Comparison of ENCODE assay signal across 1 cellular context in the genomic region with DNA sequence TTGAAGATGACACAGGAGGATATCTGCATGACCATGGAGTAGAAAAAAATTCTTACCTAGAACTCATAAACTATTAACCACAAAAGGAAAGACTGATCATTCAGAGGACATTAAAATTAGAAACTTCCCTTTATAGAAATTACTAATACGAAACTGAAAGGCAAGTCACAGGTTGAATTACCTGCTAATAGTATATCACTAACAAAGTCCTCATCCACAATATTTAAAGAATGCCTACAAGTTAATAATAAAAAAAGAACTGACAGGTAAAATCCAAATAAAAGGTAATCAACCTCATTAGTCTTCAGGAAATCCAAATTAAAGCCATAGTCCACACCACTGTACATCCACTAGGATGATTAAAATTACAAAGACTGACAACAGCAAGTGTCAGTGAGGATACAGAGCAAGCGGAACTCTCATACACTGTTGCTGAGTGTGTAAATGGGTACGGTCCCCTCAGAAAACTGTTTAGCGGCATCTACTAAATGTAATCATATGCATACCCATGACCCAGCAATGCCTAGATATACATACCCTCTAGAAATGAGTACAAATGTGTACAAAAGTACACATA.
TF ChIP-seq lines count a peak whose summit lies in the region.

No MANE protein-coding gene starts in this region.

TF ChIP-seq in GM23338, 12 proteins besides CTCF, POLR2A, EP300 and RAD21 (continued from another document):
- TF ChIP-seq, protein P1, sequence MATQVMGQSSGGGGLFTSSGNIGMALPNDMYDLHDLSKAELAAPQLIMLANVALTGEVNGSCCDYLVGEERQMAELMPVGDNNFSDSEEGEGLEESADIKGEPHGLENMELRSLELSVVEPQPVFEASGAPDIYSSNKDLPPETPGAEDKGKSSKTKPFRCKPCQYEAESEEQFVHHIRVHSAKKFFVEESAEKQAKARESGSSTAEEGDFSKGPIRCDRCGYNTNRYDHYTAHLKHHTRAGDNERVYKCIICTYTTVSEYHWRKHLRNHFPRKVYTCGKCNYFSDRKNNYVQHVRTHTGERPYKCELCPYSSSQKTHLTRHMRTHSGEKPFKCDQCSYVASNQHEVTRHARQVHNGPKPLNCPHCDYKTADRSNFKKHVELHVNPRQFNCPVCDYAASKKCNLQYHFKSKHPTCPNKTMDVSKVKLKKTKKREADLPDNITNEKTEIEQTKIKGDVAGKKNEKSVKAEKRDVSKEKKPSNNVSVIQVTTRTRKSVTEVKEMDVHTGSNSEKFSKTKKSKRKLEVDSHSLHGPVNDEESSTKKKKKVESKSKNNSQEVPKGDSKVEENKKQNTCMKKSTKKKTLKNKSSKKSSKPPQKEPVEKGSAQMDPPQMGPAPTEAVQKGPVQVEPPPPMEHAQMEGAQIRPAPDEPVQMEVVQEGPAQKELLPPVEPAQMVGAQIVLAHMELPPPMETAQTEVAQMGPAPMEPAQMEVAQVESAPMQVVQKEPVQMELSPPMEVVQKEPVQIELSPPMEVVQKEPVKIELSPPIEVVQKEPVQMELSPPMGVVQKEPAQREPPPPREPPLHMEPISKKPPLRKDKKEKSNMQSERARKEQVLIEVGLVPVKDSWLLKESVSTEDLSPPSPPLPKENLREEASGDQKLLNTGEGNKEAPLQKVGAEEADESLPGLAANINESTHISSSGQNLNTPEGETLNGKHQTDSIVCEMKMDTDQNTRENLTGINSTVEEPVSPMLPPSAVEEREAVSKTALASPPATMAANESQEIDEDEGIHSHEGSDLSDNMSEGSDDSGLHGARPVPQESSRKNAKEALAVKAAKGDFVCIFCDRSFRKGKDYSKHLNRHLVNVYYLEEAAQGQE (IDR thresholded peaks at IDR 0.05; ENCODE audit: unreplicated experiment): no peak
- TF ChIP-seq EZH2 (IDR thresholded peaks at IDR 0.05; ENCODE audit: low read depth, unreplicated experiment) (no peak), STAT1 (IDR thresholded peaks at IDR 0.05; ENCODE audit: unreplicated experiment) (no peak), JUNB (IDR thresholded peaks at IDR 0.05; ENCODE audit: unreplicated experiment) (no peak)
